Comparison of ENCODE assay signal across 18 cellular contexts in genomic region chr6:99114769-99115406, GRCh38.
"Had no signal": no experiment of that assay in that cellular context is flagged by ENCODE, and none has a peak within 500 bp of the region (broad histone marks: within the 10 kb centered on the region; RNA-seq: fewer than 3 reads in every experiment).

No MANE protein-coding gene starts in this region.

- H3K27me3 ChIP-seq: sigmoid colon, upper lobe of right lung had no signal

- DNase-seq: activated CD4-positive, alpha-beta T cell treated with anti-CD3 and anti-CD28 coated beads, Interleukin-2, amount 10 ng/mL, durations not matched to agents 24 days and 14 days; activated naive CD4-positive, alpha-beta T cell; activated T-cell treated with anti-CD3 and anti-CD28 coated beads, Interleukin-2, amount 50 U/mL, for 24 hours; adrenal gland; central memory CD4-positive, alpha-beta T cell; cortex of kidney; effector CD8-positive, alpha-beta T cell; foreskin melanocyte; head of caudate nucleus; mesendoderm; nephron progenitor cell; sigmoid colon; stimulated activated CD4-positive, alpha-beta T cell treated with anti-CD3 and anti-CD28 coated beads, Interleukin-12 subunit alpha, Interleukin-12 subunit beta, amount 100 ng/mL, for 4 hours; stimulated activated naive CD4-positive, alpha-beta T cell treated with Interleukin-2 at 50 U/mL for 16 hours; T-helper 17 cell; upper lobe of right lung had no signal

- H3K27ac ChIP-seq: adrenal gland, sigmoid colon, upper lobe of right lung had no signal

- H3K9me3 ChIP-seq: adrenal gland, sigmoid colon, upper lobe of right lung had no signal

- H3K36me3 ChIP-seq: adrenal gland, sigmoid colon, upper lobe of right lung had no signal

- ATAC-seq: left lobe of liver, T-helper 17 cell, upper lobe of right lung, WTC11 had no signal

- H3K4me3 ChIP-seq: adrenal gland, sigmoid colon, upper lobe of right lung had no signal

- H3K4me1 ChIP-seq: adrenal gland, upper lobe of right lung had no signal
